Comparison of ENCODE assay signal across 18 cellular contexts in genomic region chr14:77105118-77105517, GRCh38. TPM values are rescaled to one million over a fixed set of nuclear protein-coding genes. Genes with fewer than 3 reads are reported as not detected.
A peak's percentile ranks its signal among the peaks of the same experiment; 100 is the strongest.
DNase-seq lines count a peak whose midpoint lies in the region; FAIRE-seq and TF ChIP-seq lines count a peak whose summit lies in the region.
"Had no signal": no experiment of that assay in that cellular context is flagged by ENCODE, and none has a peak within 500 bp of the region (broad histone marks: within the 10 kb centered on the region; RNA-seq: fewer than 3 reads in every experiment).

No MANE protein-coding gene starts in this region.

- no peak overlapping the region; a peak in 1 of 7 replicates for H3K9ac ChIP-seq in H1 (replicated peaks in 1 of 4; ENCODE audit: extremely low read depth in 1 of 4, low read depth in 3 of 4, low read length in 3 of 4)
- no peak overlapping the region for H3K9ac ChIP-seq in muscle layer of colon (ENCODE audit: low read length)

- no peak for TF ChIP-seq CTCF in H1 (IDR thresholded peaks at IDR 0.05; ENCODE audit: control extremely low read depth in 1 of 3, insufficient read depth in 1 of 3, low read depth in 1 of 3, low read length in 3 of 3)

- DNase-seq in NCI-H1092 treated with DMSO at 0.1 percent for 48 hours (lab: John Stamatoyannopoulos, UW) (peak; percentile 47), NCI-H1092 (lab: John Stamatoyannopoulos, UW) (no peak), H1 (ENCODE audit: low read depth in 1 of 2, low spot score in 2 of 2) (no peak), SW 1271 (lab: John Stamatoyannopoulos, UW) (no peak), GM19238 (ENCODE audit: insufficient read length, low spot score) (no peak), NCI-H187 (lab: John Stamatoyannopoulos, UW) (no peak)
- DNase-seq: CD8-positive, alpha-beta T cell; GF-D8; NCI-H2171 treated with DMSO at 0.1 percent for 48 hours; PC-3; retina; stimulated activated naive CD8-positive, alpha-beta T cell treated with anti-CD3 and anti-CD28 coated beads, Interleukin-15, Interleukin-2, amounts not matched to agents 100 U/mL and 50 U/mL, for 24 hours; T-cell had no signal

- no peak overlapping the region for H4K8ac ChIP-seq in H1 (ENCODE audit: extremely low read depth, insufficient read depth, low read length)

- peak overlapping the region; percentile 51 to 62 for H3K4me2 ChIP-seq in H1 (ENCODE audit: insufficient read depth in 1 of 2, low read depth in 2 of 2, low read length in 2 of 2)

- TF ChIP-seq EP300 in H1 (IDR thresholded peaks at IDR 0.05; ENCODE audit: borderline replicate concordance in 1 of 2, low read depth in 2 of 2, low read length in 2 of 2), result no peak

- H3K27ac ChIP-seq in H1 (ENCODE audit: low read depth, low read length) (peak overlapping the region; percentile 58; the same call in 1 of the 2 replicates), muscle layer of colon (ENCODE audit: low read depth, low read length) (peak overlapping the region; percentile 75), temporal lobe (ENCODE audit: low read depth, low read length) (peak overlapping the region; percentile 97)
- H3K27ac ChIP-seq: 22Rv1 had no signal

- no peak overlapping the region for H2BK12ac ChIP-seq in H1 (ENCODE audit: low read depth, low read length)

- no peak overlapping the region for H2BK120ac ChIP-seq in H1 (replicated peaks; ENCODE audit: low read depth, low read length)

- H4K5ac ChIP-seq in H1 (ENCODE audit: insufficient read length, low read depth, low read length), result no peak overlapping the region

- H4K20me1 ChIP-seq in H1 (replicated peaks in 1 of 2; ENCODE audit: control insufficient read depth in 1 of 2, insufficient read depth in 2 of 2, low read length in 2 of 2), result no peaks in the 10 kb centered on the region

- H3K23me2 ChIP-seq in H1 (ENCODE audit: low read depth, low read length), result no peaks in the 10 kb centered on the region

- H3K27me3 ChIP-seq in H1 (replicated peaks in 1 of 4; ENCODE audit: control insufficient read depth in 3 of 4, extremely low read depth in 1 of 4, insufficient read depth in 3 of 4, low read length in 3 of 4) (no peaks in the 10 kb centered on the region), muscle layer of colon (ENCODE audit: control insufficient read depth in 1 of 2, insufficient read depth in 2 of 2, low read length in 2 of 2) (no peaks in the 10 kb centered on the region)

- no peak overlapping the region for H3K56ac ChIP-seq in H1 (replicated peaks; ENCODE audit: insufficient read length, low read depth, low read length)

- no peak overlapping the region for H2BK20ac ChIP-seq in H1 (ENCODE audit: low read length)

- no peak for TF ChIP-seq POLR2A in H1 (IDR thresholded peaks at IDR 0.05; ENCODE audit: control extremely low read depth in 1 of 2, low read depth in 2 of 2, low read length in 2 of 2)

- 27% methylated on average over 4 of the region's 4 CpGs; no CpG with 5 or more reads in 1 of the 2 experiments for WGBS in H1 (ENCODE audit: extremely low coverage in 1 of 2, insufficient coverage in 1 of 2, insufficient read length in 1 of 2, insufficient replicate concordance in 2 of 2, low coverage in 1 of 2, low lambda C conversion rate in 2 of 2, missing lambda C conversion rate in 1 of 2), 2 experiments

- no peak overlapping the region for H2AK5ac ChIP-seq in H1 (ENCODE audit: low read depth, low read length)

- H3K4me1 ChIP-seq in H1 (replicated peaks in 1 of 4; ENCODE audit: control insufficient read depth in 3 of 4, insufficient read depth in 4 of 4, low read length in 3 of 4), result peaks cover 2 to 24% (median 14%) of the 10 kb centered on the region in 4 experiments
- peaks cover 79% of the 10 kb centered on the region for H3K4me1 ChIP-seq in muscle layer of colon (ENCODE audit: insufficient read depth, low read length)

- no peak overlapping the region for H2AFZ ChIP-seq in H1 (ENCODE audit: low read length)

- no peak overlapping the region for H2BK15ac ChIP-seq in H1 (ENCODE audit: low read length)

- H3K4me3 ChIP-seq in H1 (ENCODE audit: extremely low read depth in 1 of 4, insufficient read depth in 2 of 4, low read depth in 3 of 4, low read length in 4 of 4) (peak overlapping the region in 1 of 4 experiments; percentile 44; a peak in 2 of 8 replicates), muscle layer of colon (ENCODE audit: low read depth in 1 of 2, low read length in 2 of 2) (no peak overlapping the region)

- CTCF ChIA-PET in H1 (lab: Charles Lee; ENCODE audit: partially characterized antibody), result interaction anchor here (0.9 to 56.8 kb wide), 9 partner anchors 11 to 232 kb away, joined by 3 to 1490 read pairs (median 4); partner anchors contain the start of gene ZDHHC22

- H2BK5ac ChIP-seq in H1 (ENCODE audit: low read depth, low read length), result no peak overlapping the region

- peaks cover 4% of the 10 kb centered on the region; the same call in 1 of the 2 replicates for H3K79me1 ChIP-seq in H1 (ENCODE audit: low read depth, low read length)

- no peak overlapping the region for H4K91ac ChIP-seq in H1 (replicated peaks; ENCODE audit: insufficient read length, low read length)

- H3K79me2 ChIP-seq in H1 (ENCODE audit: control insufficient read depth in 1 of 2, insufficient read depth in 2 of 2, low read length in 2 of 2), result peaks cover 0 to 78% of the 10 kb centered on the region in 2 experiments; a peak in 2 of 4 replicates

- POLR2A ChIA-PET in H1 (lab: Charles Lee; ENCODE audit: partially characterized antibody), result interaction anchor here (0.7 to 8.3 kb wide), 8 partner anchors 6 to 209 kb away, joined by 3 to 49 read pairs (median 3); no protein-coding TSS in a partner anchor

- H3K9me3 ChIP-seq in H1 (ENCODE audit: insufficient read depth in 2 of 2, low read depth in 1 of 2, low read length in 1 of 2) (no peaks in the 10 kb centered on the region), muscle layer of colon (ENCODE audit: low read length) (no peaks in the 10 kb centered on the region)

- H3K36me3 ChIP-seq in H1 (ENCODE audit: control insufficient read depth in 2 of 4, insufficient read depth in 4 of 4, low read length in 3 of 4) (peaks cover 0 to 29% (median 7%) of the 10 kb centered on the region in 4 experiments; a peak in 4 of 8 replicates), muscle layer of colon (ENCODE audit: insufficient read depth, low read length) (peaks cover 46% of the 10 kb centered on the region)

- no peak overlapping the region for H3K4ac ChIP-seq in H1 (replicated peaks; ENCODE audit: insufficient read length, low read depth, low read length)

- H3K18ac ChIP-seq in H1 (ENCODE audit: extremely low read depth, low read length), result no peak overlapping the region

- no peak overlapping the region for H3K23ac ChIP-seq in H1 (ENCODE audit: insufficient read length)

- H3K14ac ChIP-seq in H1 (ENCODE audit: insufficient read length), result no peak overlapping the region

- no peak for FAIRE-seq in H1 (lab: Jason Lieb, UNC)
- FAIRE-seq: endometrium had no signal

- TF ChIP-seq RAD21 in H1 (IDR thresholded peaks at IDR 0.05 in 1 of 2, conservative IDR thresholded peaks at IDR 0.05 in 1 of 2; ENCODE audit: low read depth in 2 of 2, low read length in 2 of 2), result no peak

TF ChIP-seq in H1, 55 proteins besides CTCF, POLR2A, EP300 and RAD21:
- TF ChIP-seq YY1 (IDR thresholded peaks at IDR 0.05; ENCODE audit: low read depth, low read length) (0 out of 2 replicates have a peak, but pooled peaks have one; percentile 31), ASH2L (IDR thresholded peaks at IDR 0.05; ENCODE audit: low read length) (peak; percentile 85), SP1 (IDR thresholded peaks at IDR 0.05; ENCODE audit: low read depth, low read length) (0 out of 2 replicates have a peak, but pooled peaks have one; percentile 16), RBBP5 (IDR thresholded peaks at IDR 0.05; ENCODE audit: borderline replicate concordance, low read depth, low read length) (peak; percentile 42; the same call in 1 of the 2 replicates), EGR1 (IDR thresholded peaks at IDR 0.05; ENCODE audit: borderline replicate concordance, low read depth, low read length) (peak; percentile 86), POU5F1 (IDR thresholded peaks at IDR 0.05; ENCODE audit: low read depth, low read length) (no peak), RFX5 (IDR thresholded peaks at IDR 0.05; ENCODE audit: borderline replicate concordance, low read depth, low read length) (no peak), SIN3A (conservative IDR thresholded peaks at IDR 0.05 in 1 of 2, IDR thresholded peaks at IDR 0.05 in 1 of 2; ENCODE audit: low read depth in 1 of 2, low read length in 2 of 2) (0 out of 4 replicates have a peak, but pooled peaks of 1 of the 2 experiments have one; percentile 72)

RNA-seq across cellular contexts. Expression of gene CIPC, which starts 7.1 kb away (rescaled TPM):
- total RNA-seq in H1 (2021; fragmentation: NEBNext Ultra II Directional; extraction: Animal tissue kit (Norgen Biotek cat#: 25700)), result 31.7 and 32.7 TPM in 2 replicates
- polyA plus RNA-seq in H1 (2011; rRNA removed), result 13.3 and 13.9 TPM in 2 replicates
- 19.8 TPM for polyA plus RNA-seq in H1 (2011; cell fraction: cytosol; rRNA removed)
- 14.3 TPM for polyA plus RNA-seq in H1 (2011; cell fraction: nucleus; rRNA removed)
- polyA plus RNA-seq in H1 (2012, experiment 1 of 2), result 12.0 to 17.1 TPM (median 16.7 TPM) in 4 replicates
- polyA plus RNA-seq in H1 (2012, experiment 2 of 2), result 2.0 TPM
- polyA plus RNA-seq in H1 (2013, experiment 1 of 2), result 15.9 TPM
- polyA plus RNA-seq in H1 (2013, experiment 2 of 2), result 15.4 TPM
- 41.1 and 42.1 TPM in 2 replicates for polyA minus RNA-seq in H1 (2011; rRNA and poly(A)+ RNA removed)
- 17.5 TPM for polyA minus RNA-seq in H1 (2011; cell fraction: cytosol; rRNA and poly(A)+ RNA removed)
- 15.8 TPM for polyA minus RNA-seq in H1 (2011; cell fraction: nucleus; rRNA and poly(A)+ RNA removed)
- total RNA-seq in temporal lobe, result 34.9 TPM

RNA-seq across cellular contexts. Expression of gene ZDHHC22, which starts 36.5 kb away (rescaled TPM):
- 55.2 and 59.3 TPM in 2 replicates for total RNA-seq in H1 (2021; fragmentation: NEBNext Ultra II Directional; extraction: Animal tissue kit (Norgen Biotek cat#: 25700))
- 23.8 and 30.7 TPM in 2 replicates for polyA plus RNA-seq in H1 (2011; rRNA removed)
- 20.3 TPM for polyA plus RNA-seq in H1 (2011; cell fraction: cytosol; rRNA removed)
- polyA plus RNA-seq in H1 (2011; cell fraction: nucleus; rRNA removed), result 28.0 TPM
- polyA plus RNA-seq in H1 (2012, experiment 1 of 2), result 45.5 to 55.8 TPM (median 50.5 TPM) in 4 replicates
- 46.2 TPM for polyA plus RNA-seq in H1 (2012, experiment 2 of 2)
- polyA plus RNA-seq in H1 (2013, experiment 1 of 2), result 62.0 TPM
- polyA plus RNA-seq in H1 (2013, experiment 2 of 2), result 72.6 TPM
- polyA minus RNA-seq in H1 (2011; rRNA and poly(A)+ RNA removed), result 23.4 and 26.4 TPM in 2 replicates
- 10.2 TPM for polyA minus RNA-seq in H1 (2011; cell fraction: cytosol; rRNA and poly(A)+ RNA removed)
- polyA minus RNA-seq in H1 (2011; cell fraction: nucleus; rRNA and poly(A)+ RNA removed), result 11.5 TPM
- 9.8 TPM for total RNA-seq in temporal lobe
- total RNA-seq: CD8-positive, alpha-beta T cell; mesenteric fat pad had no signal
